In the genomic region with DNA sequence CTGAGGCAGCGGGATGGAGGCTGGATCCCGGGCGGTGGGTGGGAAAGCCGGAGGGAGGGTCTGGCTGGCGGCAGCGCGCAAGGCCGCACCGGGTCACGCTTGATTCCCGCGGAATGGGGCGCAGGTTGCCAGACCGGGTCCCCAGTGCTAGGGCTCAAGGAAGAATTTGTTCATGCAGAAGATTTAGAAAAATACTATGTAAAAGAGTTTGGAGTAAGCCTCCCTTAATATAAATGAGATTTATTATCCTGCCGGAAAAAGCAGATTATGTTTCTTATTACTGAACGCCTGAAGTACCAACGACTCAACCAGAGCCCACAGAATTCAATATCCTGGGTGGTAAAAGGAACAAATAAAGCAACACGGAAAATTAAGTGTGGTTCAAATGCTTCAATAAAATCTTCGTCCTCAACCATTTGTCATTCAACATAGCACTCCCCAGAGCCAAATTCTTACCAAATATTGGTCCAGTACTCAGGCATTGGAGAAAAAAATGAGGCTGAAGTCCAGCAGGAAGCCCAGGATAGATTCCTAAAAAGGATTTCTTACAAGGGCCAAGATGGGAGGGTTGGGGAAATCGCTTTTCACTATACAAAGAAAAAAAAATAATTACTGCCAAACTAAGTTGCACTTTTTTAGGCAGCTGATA, we compare ENCODE assay signal across 8 cellular contexts. TPM values are rescaled to one million over a fixed set of nuclear protein-coding genes. Genes with fewer than 3 reads are reported as not detected.
DNase-seq lines count a peak whose midpoint lies in the region; ATAC-seq and TF ChIP-seq lines count a peak whose summit lies in the region.

No MANE protein-coding gene starts in this region.

- H3K4me3 ChIP-seq in body of pancreas (peak overlapping the region; percentile 15 to 32), aorta (ENCODE audit: low read length in 2 of 2) (peak overlapping the region; percentile 12 to 36)

- H3K27ac ChIP-seq in body of pancreas (peak overlapping the region; percentile 82 to 100 (median 98)), aorta (ENCODE audit: low read depth in 1 of 2, low read length in 2 of 2) (peak overlapping the region; percentile 71 to 73)

- TF ChIP-seq CTCF in body of pancreas (IDR thresholded peaks at IDR 0.05), result peak in 1 of 7 experiments; percentile 26

- intact Hi-C loops in body of pancreas (cut with DNase I), result no loop called here
- intact Hi-C loops in aorta (cut with DNase I), result loop anchor here in 1 of 2 donors (10.0 kb wide), 1 partner anchor 53 kb away; no protein-coding TSS in a partner anchor

- H3K27me3 Mint-ChIP-seq in activated T-cell treated with anti-CD3 and anti-CD28 coated beads, Interleukin-2, amount 50 U/mL, for 72 hours (ENCODE audit: low read depth), result no peaks in the 10 kb centered on the region

- H3K4me1 ChIP-seq in body of pancreas (peaks cover 14% of the 10 kb centered on the region), aorta (ENCODE audit: control insufficient read depth in 1 of 2, insufficient read depth in 2 of 2, low read length in 2 of 2) (no peaks in the 10 kb centered on the region)

- H3K9me3 ChIP-seq in body of pancreas (no peaks in the 10 kb centered on the region), aorta (ENCODE audit: control insufficient read depth, low read length) (no peaks in the 10 kb centered on the region)

- H3K27ac Mint-ChIP-seq in activated T-cell treated with anti-CD3 and anti-CD28 coated beads, Interleukin-2, amount 50 U/mL, for 72 hours, result peak overlapping the region; percentile 72

- H3K27me3 ChIP-seq in body of pancreas (no peaks in the 10 kb centered on the region), aorta (ENCODE audit: control insufficient read depth in 1 of 2, insufficient read depth in 2 of 2, low read length in 1 of 2) (no peaks in the 10 kb centered on the region)

- H3K36me3 ChIP-seq in body of pancreas (replicated peaks in 1 of 2; ENCODE audit: insufficient read depth in 1 of 2, low read depth in 2 of 2) (no peaks in the 10 kb centered on the region), aorta (ENCODE audit: control insufficient read depth in 1 of 2, insufficient read depth in 2 of 2, low read length in 1 of 2) (no peaks in the 10 kb centered on the region)

- no peak for ATAC-seq in activated T-cell treated with anti-CD3 and anti-CD28 coated beads, Interleukin-2, amount 50 U/mL, for 72 hours (replicated peaks in 1 of 2)
- ATAC-seq in body of pancreas (no peak), aorta (ENCODE audit: low FRiP score) (no peak), HG02973 (IDR thresholded peaks at IDR 0.05; ENCODE audit: unreplicated experiment) (no peak)

- peaks cover 31% of the 10 kb centered on the region for H3K4me1 Mint-ChIP-seq in activated T-cell treated with anti-CD3 and anti-CD28 coated beads, Interleukin-2, amount 50 U/mL, for 72 hours (ENCODE audit: low read depth)

- 0% methylated on average over 20 of the region's 20 CpGs for WGBS in body of pancreas, 2 donors
- 0 to 1% methylated on average over 20 of the region's 20 CpGs for whole genome bisulfite sequencing in aorta, 2 donors

- no peak for TF ChIP-seq POLR2A in body of pancreas (IDR thresholded peaks at IDR 0.05)

- H3K9me3 Mint-ChIP-seq in activated T-cell treated with anti-CD3 and anti-CD28 coated beads, Interleukin-2, amount 50 U/mL, for 72 hours, result no peaks in the 10 kb centered on the region

- no peak for DNase-seq in activated T-cell treated with anti-CD3 and anti-CD28 coated beads, Interleukin-2, amount 50 U/mL, for 72 hours
- DNase-seq in activated T-cell treated with anti-CD3 and anti-CD28 coated beads for 4 hours, result no peak
- peak; percentile 52 for DNase-seq in KG1 (lab: John Stamatoyannopoulos, UW)
- no peak for DNase-seq in body of pancreas
- DNase-seq in medulla oblongata (ENCODE audit: extremely low spot score), result peak; percentile 48
- no peak for DNase-seq in aorta
- DNase-seq in hepatic stellate cell (ENCODE audit: low spot score), result no peak

- peak overlapping the region; percentile 96 to 99 for H3K4me3 Mint-ChIP-seq in activated T-cell treated with anti-CD3 and anti-CD28 coated beads, Interleukin-2, amount 50 U/mL, for 72 hours

- H3K36me3 Mint-ChIP-seq in activated T-cell treated with anti-CD3 and anti-CD28 coated beads, Interleukin-2, amount 50 U/mL, for 72 hours (ENCODE audit: insufficient read depth in 2 of 2), result peaks cover 3 to 6% of the 10 kb centered on the region in 2 donors

RNA-seq across cellular contexts. Expression of a gene that starts 1.2 kb away (rescaled TPM):
- 10 to 100 TPM; 19.8 to 23.1 TPM for total RNA-seq in activated T-cell treated with anti-CD3 and anti-CD28 coated beads, Interleukin-2, amount 50 U/mL, for 72 hours
- total RNA-seq in body of pancreas (10 to 100 TPM; 48.3 to 77.1 TPM), aorta (100 to 1,000 TPM in 1 of 2 donors, 10 to 100 TPM in 1; 99.6 to 128 TPM)
- 1 to 10 TPM in 1 of 2 donors, under 1 TPM in 1; 0.69 to 3.8 TPM for polyA plus RNA-seq in aorta

Comparison
In these comparisons a context has a peak if more than half of its experiments do, and no peak if none do; other contexts are left out.
1. DNase-seq: peak in KG1 (single experiment) and medulla oblongata (single experiment); none in activated T-cell treated with anti-CD3 and anti-CD28 coated beads, Interleukin-2, amount 50 U/mL, for 72 hours (0 of 2), activated T-cell treated with anti-CD3 and anti-CD28 coated beads for 4 hours (single experiment), body of pancreas (0 of 4), aorta (0 of 2) and hepatic stellate cell (single experiment).